ENCODE assay signal across 22 cellular contexts in the genomic region with DNA sequence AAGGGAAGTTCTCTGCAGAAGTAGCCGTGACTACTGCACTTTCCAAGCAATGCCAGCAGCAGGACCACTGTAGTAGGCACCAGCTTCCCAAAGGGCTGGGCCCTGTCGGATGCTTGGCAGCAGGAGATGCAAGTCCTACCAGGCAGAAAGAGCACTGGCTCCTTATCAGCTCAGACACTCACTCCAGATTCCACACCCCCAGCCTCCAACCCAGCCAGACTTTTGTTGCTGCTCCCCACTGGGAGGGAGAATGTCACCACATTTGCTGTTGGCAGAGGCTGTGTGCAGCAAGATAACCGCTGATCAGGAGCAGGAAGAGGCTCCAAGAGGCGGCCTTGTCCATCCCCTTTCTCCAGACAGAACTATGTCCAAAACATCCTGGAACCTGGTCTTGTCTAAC.
"Had no signal": no experiment of that assay in that cellular context is flagged by ENCODE, and none has a peak within 500 bp of the region (broad histone marks: within the 10 kb centered on the region; RNA-seq: fewer than 3 reads in every experiment).

No MANE protein-coding gene starts in this region.

- H3K4me3 ChIP-seq: esophagus muscularis mucosa, skin epidermis, transverse colon had no signal

- H3K9me3 ChIP-seq: esophagus muscularis mucosa, SK-N-SH, transverse colon had no signal

- ATAC-seq: activated naive CD8-positive, alpha-beta T cell treated with anti-CD3 and anti-CD28 coated beads, Interleukin-2, amount 50 U/mL, for 24 hours; stimulated activated naive B cell treated with anti-CD40 and anti-IgM and Interleukin-4, amounts not matched to agents 10 μg/mL and 1 μg/mL and 100 μg/mL, for 72 hours; T-cell; WTC11 had no signal

- DNase-seq: activated CD4-positive, alpha-beta T cell treated with anti-CD3 and anti-CD28 coated beads, Interleukin-2, amount 10 ng/mL, durations not matched to agents 24 days and 14 days; activated CD8-positive, alpha-beta memory T cell treated with anti-CD3 and anti-CD28 coated beads for 24 hours; activated naive CD4-positive, alpha-beta T cell treated with anti-CD3 and anti-CD28 coated beads for 36 hours; activated naive CD8-positive, alpha-beta T cell treated with anti-CD3 and anti-CD28 coated beads, Interleukin-2, amount 50 U/mL, for 24 hours; aorta; hippocampal formation; kidney; mesenchymal stem cell; occipital lobe; SK-N-SH; stimulated activated CD4-positive, alpha-beta T cell treated with anti-CD3 and anti-CD28 coated beads, Interleukin-15, amount 100 ng/mL, for 24 hours; stimulated activated CD4-positive, alpha-beta T cell treated with anti-CD3 and anti-CD28 coated beads, Interleukin-4, amount 100 ng/mL, for 1 hour; stimulated activated naive B cell treated with anti-CD40 and anti-IgM and Interleukin-4, amounts not matched to agents 10 μg/mL and 1 μg/mL and 100 μg/mL, for 72 hours; T-cell; T-helper 9 cell; transverse colon had no signal

- H3K27ac ChIP-seq: esophagus muscularis mucosa, skin epidermis, transverse colon had no signal

- H3K27me3 ChIP-seq: esophagus muscularis mucosa, transverse colon had no signal

- H3K4me2 ChIP-seq: SK-N-SH had no signal

- FAIRE-seq: bronchial epithelial cell, colon, endometrium, kidney had no signal

- H3K9ac ChIP-seq: SK-N-SH had no signal
